ENCODE assay signal across 31 cellular contexts in genomic region chr11:98564233-98564632, GRCh38.
"Had no signal": no experiment of that assay in that cellular context is flagged by ENCODE, and none has a peak within 500 bp of the region (broad histone marks: within the 10 kb centered on the region; RNA-seq: fewer than 3 reads in every experiment).

No MANE protein-coding gene starts in this region.

- H3K4me3 Mint-ChIP-seq: activated CD8-positive, alpha-beta memory T cell treated with anti-CD3 and anti-CD28 coated beads, Interleukin-2, amount 10 ng/mL, durations not matched to agents 7 days and 5 days; activated CD8-positive, alpha-beta T cell treated with anti-CD3 and anti-CD28 coated beads for 36 hours; activated naive CD4-positive, alpha-beta T cell treated with anti-CD3 and anti-CD28 coated beads for 36 hours; activated naive CD4-positive, alpha-beta T cell treated with anti-CD3 and anti-CD28 coated beads, Interleukin-2, amount 50 U/mL, for 24 hours; activated naive CD8-positive, alpha-beta T cell treated with anti-CD3 and anti-CD28 coated beads for 36 hours; activated naive CD8-positive, alpha-beta T cell treated with anti-CD3 and anti-CD28 coated beads, Interleukin-2, amount 50 U/mL, for 24 hours; activated T-helper 1 cell treated with anti-CD3 and anti-CD28 coated beads, Interleukin-12 subunit alpha, Interleukin-12 subunit beta, Interleukin-2, Interleukin-4 antibody, amounts not matched to agents 30 ng/mL and 10 ng/mL and 1 ng/mL, durations not matched to agents 14 hours and 24 hours and 36 hours; brain; central memory CD8-positive, alpha-beta T cell; dendritic cell treated with granulocyte-macrophage colony-stimulating factor and Interleukin-4, amounts not matched to agents 40 ng/mL and 50 ng/mL, for 4 days; effector memory CD8-positive, alpha-beta T cell; WTC11 had no signal

- H3K36me3 Mint-ChIP-seq: activated CD8-positive, alpha-beta memory T cell treated with anti-CD3 and anti-CD28 coated beads, Interleukin-2, amount 10 ng/mL, durations not matched to agents 7 days and 5 days; activated naive CD4-positive, alpha-beta T cell treated with anti-CD3 and anti-CD28 coated beads, Interleukin-2, amount 50 U/mL, for 24 hours; activated naive CD8-positive, alpha-beta T cell treated with anti-CD3 and anti-CD28 coated beads for 36 hours; brain; WTC11 had no signal

- DNase-seq: activated CD4-positive, alpha-beta T cell treated with anti-CD3 and anti-CD28 coated beads for 1 hour; activated CD4-positive, alpha-beta T cell treated with anti-CD3 and anti-CD28 coated beads for 4 hours; activated CD4-positive, alpha-beta T cell treated with anti-CD3 and anti-CD28 coated beads, Interleukin-2, amount 50 U/mL, for 1 hour; activated CD4-positive, alpha-beta T cell treated with anti-CD3 and anti-CD28 coated beads, Interleukin-2, amount 50 U/mL, for 48 hours; activated CD8-positive, alpha-beta memory T cell treated with anti-CD3 and anti-CD28 coated beads, Interleukin-2, amount 10 ng/mL, durations not matched to agents 7 days and 5 days; activated CD8-positive, alpha-beta memory T cell treated with anti-CD3 and anti-CD28 coated beads, Interleukin-2, amount 50 U/mL, for 4 hours; activated CD8-positive, alpha-beta T cell treated with anti-CD3 and anti-CD28 coated beads for 36 hours; activated effector memory CD4-positive, alpha-beta T cell treated with anti-CD3 and anti-CD28 coated beads, Interleukin-2, amount 50 U/mL, for 16 hours; activated naive CD4-positive, alpha-beta T cell treated with anti-CD3 and anti-CD28 coated beads for 36 hours; activated naive CD8-positive, alpha-beta T cell treated with anti-CD3 and anti-CD28 coated beads for 36 hours; activated naive CD8-positive, alpha-beta T cell treated with anti-CD3 and anti-CD28 coated beads, Interleukin-2, amount 50 U/mL, for 24 hours; activated T-cell treated with anti-CD3 and anti-CD28 coated beads, Interleukin-2, amount 50 U/mL, for 1 hour; activated T-cell treated with anti-CD3 and anti-CD28 coated beads, Interleukin-2, amount 50 U/mL, for 48 hours; adrenal gland; amygdala; aorta; dorsolateral prefrontal cortex; effector CD4-positive, alpha-beta T cell; effector memory CD8-positive, alpha-beta T cell; esophagus squamous epithelium; foreskin melanocyte; heart right ventricle; T-helper 2 cell had no signal

- H3K27me3 Mint-ChIP-seq: activated CD8-positive, alpha-beta memory T cell treated with anti-CD3 and anti-CD28 coated beads, Interleukin-2, amount 10 ng/mL, durations not matched to agents 7 days and 5 days; activated CD8-positive, alpha-beta T cell treated with anti-CD3 and anti-CD28 coated beads for 36 hours; activated naive CD4-positive, alpha-beta T cell treated with anti-CD3 and anti-CD28 coated beads, Interleukin-2, amount 50 U/mL, for 24 hours; activated naive CD8-positive, alpha-beta T cell treated with anti-CD3 and anti-CD28 coated beads for 36 hours; activated naive CD8-positive, alpha-beta T cell treated with anti-CD3 and anti-CD28 coated beads, Interleukin-2, amount 50 U/mL, for 24 hours; central memory CD8-positive, alpha-beta T cell; dendritic cell treated with granulocyte-macrophage colony-stimulating factor and Interleukin-4, amounts not matched to agents 40 ng/mL and 50 ng/mL, for 4 days; effector memory CD8-positive, alpha-beta T cell had no signal

- H3K9me3 Mint-ChIP-seq: activated T-helper 1 cell treated with anti-CD3 and anti-CD28 coated beads, Interleukin-12 subunit alpha, Interleukin-12 subunit beta, Interleukin-2, Interleukin-4 antibody, amounts not matched to agents 30 ng/mL and 10 ng/mL and 1 ng/mL, durations not matched to agents 14 hours and 24 hours and 36 hours; WTC11 had no signal

- H3K27ac Mint-ChIP-seq: activated CD8-positive, alpha-beta memory T cell treated with anti-CD3 and anti-CD28 coated beads, Interleukin-2, amount 10 ng/mL, durations not matched to agents 7 days and 5 days; activated CD8-positive, alpha-beta T cell treated with anti-CD3 and anti-CD28 coated beads for 36 hours; activated naive CD4-positive, alpha-beta T cell treated with anti-CD3 and anti-CD28 coated beads for 36 hours; activated naive CD4-positive, alpha-beta T cell treated with anti-CD3 and anti-CD28 coated beads, Interleukin-2, amount 50 U/mL, for 24 hours; activated naive CD8-positive, alpha-beta T cell treated with anti-CD3 and anti-CD28 coated beads for 36 hours; activated naive CD8-positive, alpha-beta T cell treated with anti-CD3 and anti-CD28 coated beads, Interleukin-2, amount 50 U/mL, for 24 hours; activated T-helper 1 cell treated with anti-CD3 and anti-CD28 coated beads, Interleukin-12 subunit alpha, Interleukin-12 subunit beta, Interleukin-2, Interleukin-4 antibody, amounts not matched to agents 30 ng/mL and 10 ng/mL and 1 ng/mL, durations not matched to agents 14 hours and 24 hours and 36 hours; activated T-helper 2 cell treated with anti-CD3 and anti-CD28 coated beads, Interferon-gamma antibody, Interleukin-2, Interleukin-4, amounts not matched to agents 10 μg/mL and 5 μg/mL and 100 μg/mL, durations not matched to agents 14 hours and 24 hours and 36 hours; dendritic cell treated with granulocyte-macrophage colony-stimulating factor and Interleukin-4, amounts not matched to agents 40 ng/mL and 50 ng/mL, for 4 days; effector memory CD8-positive, alpha-beta T cell; WTC11 had no signal

- ATAC-seq: activated CD8-positive, alpha-beta memory T cell treated with anti-CD3 and anti-CD28 coated beads, Interleukin-2, amount 10 ng/mL, durations not matched to agents 7 days and 5 days; activated CD8-positive, alpha-beta T cell treated with anti-CD3 and anti-CD28 coated beads for 36 hours; activated naive CD8-positive, alpha-beta T cell treated with anti-CD3 and anti-CD28 coated beads, Interleukin-2, amount 50 U/mL, for 24 hours; effector memory CD8-positive, alpha-beta T cell; gastroesophageal sphincter; heart right ventricle; WTC11 had no signal

- H3K4me1 Mint-ChIP-seq: activated CD8-positive, alpha-beta memory T cell treated with anti-CD3 and anti-CD28 coated beads, Interleukin-2, amount 10 ng/mL, durations not matched to agents 7 days and 5 days; activated naive CD4-positive, alpha-beta T cell treated with anti-CD3 and anti-CD28 coated beads, Interleukin-2, amount 50 U/mL, for 24 hours; activated naive CD8-positive, alpha-beta T cell treated with anti-CD3 and anti-CD28 coated beads for 36 hours; activated naive CD8-positive, alpha-beta T cell treated with anti-CD3 and anti-CD28 coated beads, Interleukin-2, amount 50 U/mL, for 24 hours; central memory CD8-positive, alpha-beta T cell had no signal
